In genomic region chr13:32499538-32500210, GRCh38 we compare ENCODE assay signal across 1 cellular context.
TF ChIP-seq lines count a peak whose summit lies in the region.

No MANE protein-coding gene starts in this region.

TF ChIP-seq in HepG2, 621 proteins besides CTCF, POLR2A, EP300 and RAD21 (continued from another document and continues in another):
- TF ChIP-seq ZNF142 (CRISPR knock-in tag; IDR thresholded peaks at IDR 0.05) (no peak), SKI (IDR thresholded peaks at IDR 0.05; ENCODE audit: partially characterized antibody) (no peak), KAT7 (CRISPR knock-in tag; IDR thresholded peaks at IDR 0.05; ENCODE audit: borderline replicate concordance) (no peak), ZFX (CRISPR knock-in tag; IDR thresholded peaks at IDR 0.05; ENCODE audit: low read depth) (no peak), PAF1 (CRISPR knock-in tag; IDR thresholded peaks at IDR 0.05) (no peak), ZNF674 (CRISPR knock-in tag; IDR thresholded peaks at IDR 0.05; ENCODE audit: low read depth) (no peak), ZNF326 (CRISPR knock-in tag; IDR thresholded peaks at IDR 0.05; ENCODE audit: borderline replicate concordance) (no peak), GPBP1L1 (CRISPR knock-in tag; IDR thresholded peaks at IDR 0.05) (no peak), SOX13 (IDR thresholded peaks at IDR 0.05) (peak; percentile 70), SOX13 (CRISPR knock-in tag; conservative IDR thresholded peaks at IDR 0.05 in 1 of 2, IDR thresholded peaks at IDR 0.05 in 1 of 2) (peak in 1 of 2 experiments; percentile 90; a peak in 2 of 4 replicates), IKZF4 (CRISPR knock-in tag; IDR thresholded peaks at IDR 0.05; ENCODE audit: borderline replicate concordance, low read depth, not compliant biosample characterization) (no peak), POLR2G (IDR thresholded peaks at IDR 0.05; ENCODE audit: low read depth, low read length) (0 out of 2 replicates have a peak, but pooled peaks have one; percentile 34), PCBP1 (IDR thresholded peaks at IDR 0.05; ENCODE audit: borderline replicate concordance, low read depth, low read length) (no peak), ZNF235 (CRISPR knock-in tag; IDR thresholded peaks at IDR 0.05; ENCODE audit: borderline replicate concordance) (no peak), RFX3 (CRISPR knock-in tag; IDR thresholded peaks at IDR 0.05) (no peak), ZNF12 (CRISPR knock-in tag; IDR thresholded peaks at IDR 0.05) (no peak; the same call in 1 of the 2 replicates), ESRRA (CRISPR knock-in tag; IDR thresholded peaks at IDR 0.05; ENCODE audit: low read depth) (no peak), ZNF607 (CRISPR knock-in tag; IDR thresholded peaks at IDR 0.05; ENCODE audit: borderline replicate concordance) (no peak), TIGD3 (CRISPR knock-in tag; IDR thresholded peaks at IDR 0.05; ENCODE audit: borderline replicate concordance) (no peak), DR1 (CRISPR knock-in tag; IDR thresholded peaks at IDR 0.05) (no peak), ZNF160 (CRISPR knock-in tag; IDR thresholded peaks at IDR 0.05) (no peak), STAG1 (CRISPR knock-in tag; IDR thresholded peaks at IDR 0.05) (no peak), ZNF333 (CRISPR knock-in tag; IDR thresholded peaks at IDR 0.05; ENCODE audit: borderline replicate concordance) (no peak), JARID2 (CRISPR knock-in tag; IDR thresholded peaks at IDR 0.05; ENCODE audit: insufficient replicate concordance) (no peak)
- TF ChIP-seq, protein P1, sequence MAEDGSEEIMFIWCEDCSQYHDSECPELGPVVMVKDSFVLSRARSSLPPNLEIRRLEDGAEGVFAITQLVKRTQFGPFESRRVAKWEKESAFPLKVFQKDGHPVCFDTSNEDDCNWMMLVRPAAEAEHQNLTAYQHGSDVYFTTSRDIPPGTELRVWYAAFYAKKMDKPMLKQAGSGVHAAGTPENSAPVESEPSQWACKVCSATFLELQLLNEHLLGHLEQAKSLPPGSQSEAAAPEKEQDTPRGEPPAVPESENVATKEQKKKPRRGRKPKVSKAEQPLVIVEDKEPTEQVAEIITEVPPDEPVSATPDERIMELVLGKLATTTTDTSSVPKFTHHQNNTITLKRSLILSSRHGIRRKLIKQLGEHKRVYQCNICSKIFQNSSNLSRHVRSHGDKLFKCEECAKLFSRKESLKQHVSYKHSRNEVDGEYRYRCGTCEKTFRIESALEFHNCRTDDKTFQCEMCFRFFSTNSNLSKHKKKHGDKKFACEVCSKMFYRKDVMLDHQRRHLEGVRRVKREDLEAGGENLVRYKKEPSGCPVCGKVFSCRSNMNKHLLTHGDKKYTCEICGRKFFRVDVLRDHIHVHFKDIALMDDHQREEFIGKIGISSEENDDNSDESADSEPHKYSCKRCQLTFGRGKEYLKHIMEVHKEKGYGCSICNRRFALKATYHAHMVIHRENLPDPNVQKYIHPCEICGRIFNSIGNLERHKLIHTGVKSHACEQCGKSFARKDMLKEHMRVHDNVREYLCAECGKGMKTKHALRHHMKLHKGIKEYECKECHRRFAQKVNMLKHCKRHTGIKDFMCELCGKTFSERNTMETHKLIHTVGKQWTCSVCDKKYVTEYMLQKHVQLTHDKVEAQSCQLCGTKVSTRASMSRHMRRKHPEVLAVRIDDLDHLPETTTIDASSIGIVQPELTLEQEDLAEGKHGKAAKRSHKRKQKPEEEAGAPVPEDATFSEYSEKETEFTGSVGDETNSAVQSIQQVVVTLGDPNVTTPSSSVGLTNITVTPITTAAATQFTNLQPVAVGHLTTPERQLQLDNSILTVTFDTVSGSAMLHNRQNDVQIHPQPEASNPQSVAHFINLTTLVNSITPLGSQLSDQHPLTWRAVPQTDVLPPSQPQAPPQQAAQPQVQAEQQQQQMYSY (CRISPR knock-in tag; IDR thresholded peaks at IDR 0.05): no peak
- TF ChIP-seq, protein P2, sequence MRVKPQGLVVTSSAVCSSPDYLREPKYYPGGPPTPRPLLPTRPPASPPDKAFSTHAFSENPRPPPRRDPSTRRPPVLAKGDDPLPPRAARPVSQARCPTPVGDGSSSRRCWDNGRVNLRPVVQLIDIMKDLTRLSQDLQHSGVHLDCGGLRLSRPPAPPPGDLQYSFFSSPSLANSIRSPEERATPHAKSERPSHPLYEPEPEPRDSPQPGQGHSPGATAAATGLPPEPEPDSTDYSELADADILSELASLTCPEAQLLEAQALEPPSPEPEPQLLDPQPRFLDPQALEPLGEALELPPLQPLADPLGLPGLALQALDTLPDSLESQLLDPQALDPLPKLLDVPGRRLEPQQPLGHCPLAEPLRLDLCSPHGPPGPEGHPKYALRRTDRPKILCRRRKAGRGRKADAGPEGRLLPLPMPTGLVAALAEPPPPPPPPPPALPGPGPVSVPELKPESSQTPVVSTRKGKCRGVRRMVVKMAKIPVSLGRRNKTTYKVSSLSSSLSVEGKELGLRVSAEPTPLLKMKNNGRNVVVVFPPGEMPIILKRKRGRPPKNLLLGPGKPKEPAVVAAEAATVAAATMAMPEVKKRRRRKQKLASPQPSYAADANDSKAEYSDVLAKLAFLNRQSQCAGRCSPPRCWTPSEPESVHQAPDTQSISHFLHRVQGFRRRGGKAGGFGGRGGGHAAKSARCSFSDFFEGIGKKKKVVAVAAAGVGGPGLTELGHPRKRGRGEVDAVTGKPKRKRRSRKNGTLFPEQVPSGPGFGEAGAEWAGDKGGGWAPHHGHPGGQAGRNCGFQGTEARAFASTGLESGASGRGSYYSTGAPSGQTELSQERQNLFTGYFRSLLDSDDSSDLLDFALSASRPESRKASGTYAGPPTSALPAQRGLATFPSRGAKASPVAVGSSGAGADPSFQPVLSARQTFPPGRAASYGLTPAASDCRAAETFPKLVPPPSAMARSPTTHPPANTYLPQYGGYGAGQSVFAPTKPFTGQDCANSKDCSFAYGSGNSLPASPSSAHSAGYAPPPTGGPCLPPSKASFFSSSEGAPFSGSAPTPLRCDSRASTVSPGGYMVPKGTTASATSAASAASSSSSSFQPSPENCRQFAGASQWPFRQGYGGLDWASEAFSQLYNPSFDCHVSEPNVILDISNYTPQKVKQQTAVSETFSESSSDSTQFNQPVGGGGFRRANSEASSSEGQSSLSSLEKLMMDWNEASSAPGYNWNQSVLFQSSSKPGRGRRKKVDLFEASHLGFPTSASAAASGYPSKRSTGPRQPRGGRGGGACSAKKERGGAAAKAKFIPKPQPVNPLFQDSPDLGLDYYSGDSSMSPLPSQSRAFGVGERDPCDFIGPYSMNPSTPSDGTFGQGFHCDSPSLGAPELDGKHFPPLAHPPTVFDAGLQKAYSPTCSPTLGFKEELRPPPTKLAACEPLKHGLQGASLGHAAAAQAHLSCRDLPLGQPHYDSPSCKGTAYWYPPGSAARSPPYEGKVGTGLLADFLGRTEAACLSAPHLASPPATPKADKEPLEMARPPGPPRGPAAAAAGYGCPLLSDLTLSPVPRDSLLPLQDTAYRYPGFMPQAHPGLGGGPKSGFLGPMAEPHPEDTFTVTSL (CRISPR knock-in tag; IDR thresholded peaks at IDR 0.05; ENCODE audit: borderline replicate concordance): peak; percentile 79; the same call in 1 of the 2 replicates
- TF ChIP-seq, protein P3, sequence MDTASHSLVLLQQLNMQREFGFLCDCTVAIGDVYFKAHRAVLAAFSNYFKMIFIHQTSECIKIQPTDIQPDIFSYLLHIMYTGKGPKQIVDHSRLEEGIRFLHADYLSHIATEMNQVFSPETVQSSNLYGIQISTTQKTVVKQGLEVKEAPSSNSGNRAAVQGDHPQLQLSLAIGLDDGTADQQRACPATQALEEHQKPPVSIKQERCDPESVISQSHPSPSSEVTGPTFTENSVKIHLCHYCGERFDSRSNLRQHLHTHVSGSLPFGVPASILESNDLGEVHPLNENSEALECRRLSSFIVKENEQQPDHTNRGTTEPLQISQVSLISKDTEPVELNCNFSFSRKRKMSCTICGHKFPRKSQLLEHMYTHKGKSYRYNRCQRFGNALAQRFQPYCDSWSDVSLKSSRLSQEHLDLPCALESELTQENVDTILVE (CRISPR knock-in tag; IDR thresholded peaks at IDR 0.05): no peak
- TF ChIP-seq, protein P4, sequence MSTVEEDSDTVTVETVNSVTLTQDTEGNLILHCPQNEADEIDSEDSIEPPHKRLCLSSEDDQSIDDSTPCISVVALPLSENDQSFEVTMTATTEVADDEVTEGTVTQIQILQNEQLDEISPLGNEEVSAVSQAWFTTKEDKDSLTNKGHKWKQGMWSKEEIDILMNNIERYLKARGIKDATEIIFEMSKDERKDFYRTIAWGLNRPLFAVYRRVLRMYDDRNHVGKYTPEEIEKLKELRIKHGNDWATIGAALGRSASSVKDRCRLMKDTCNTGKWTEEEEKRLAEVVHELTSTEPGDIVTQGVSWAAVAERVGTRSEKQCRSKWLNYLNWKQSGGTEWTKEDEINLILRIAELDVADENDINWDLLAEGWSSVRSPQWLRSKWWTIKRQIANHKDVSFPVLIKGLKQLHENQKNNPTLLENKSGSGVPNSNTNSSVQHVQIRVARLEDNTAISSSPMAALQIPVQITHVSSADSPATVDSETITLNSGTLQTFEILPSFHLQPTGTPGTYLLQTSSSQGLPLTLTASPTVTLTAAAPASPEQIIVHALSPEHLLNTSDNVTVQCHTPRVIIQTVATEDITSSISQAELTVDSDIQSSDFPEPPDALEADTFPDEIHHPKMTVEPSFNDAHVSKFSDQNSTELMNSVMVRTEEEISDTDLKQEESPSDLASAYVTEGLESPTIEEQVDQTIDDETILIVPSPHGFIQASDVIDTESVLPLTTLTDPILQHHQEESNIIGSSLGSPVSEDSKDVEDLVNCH (CRISPR knock-in tag; IDR thresholded peaks at IDR 0.05): no peak
- TF ChIP-seq, protein P5, sequence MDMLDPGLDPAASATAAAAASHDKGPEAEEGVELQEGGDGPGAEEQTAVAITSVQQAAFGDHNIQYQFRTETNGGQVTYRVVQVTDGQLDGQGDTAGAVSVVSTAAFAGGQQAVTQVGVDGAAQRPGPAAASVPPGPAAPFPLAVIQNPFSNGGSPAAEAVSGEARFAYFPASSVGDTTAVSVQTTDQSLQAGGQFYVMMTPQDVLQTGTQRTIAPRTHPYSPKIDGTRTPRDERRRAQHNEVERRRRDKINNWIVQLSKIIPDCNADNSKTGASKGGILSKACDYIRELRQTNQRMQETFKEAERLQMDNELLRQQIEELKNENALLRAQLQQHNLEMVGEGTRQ (IDR thresholded peaks at IDR 0.05; ENCODE audit: low read depth, low read length): no peak
- TF ChIP-seq, protein P5 (CRISPR knock-in tag; IDR thresholded peaks at IDR 0.05; ENCODE audit: borderline replicate concordance): no peak
